9 cellular contexts compared by ENCODE assay signal in the genomic region with DNA sequence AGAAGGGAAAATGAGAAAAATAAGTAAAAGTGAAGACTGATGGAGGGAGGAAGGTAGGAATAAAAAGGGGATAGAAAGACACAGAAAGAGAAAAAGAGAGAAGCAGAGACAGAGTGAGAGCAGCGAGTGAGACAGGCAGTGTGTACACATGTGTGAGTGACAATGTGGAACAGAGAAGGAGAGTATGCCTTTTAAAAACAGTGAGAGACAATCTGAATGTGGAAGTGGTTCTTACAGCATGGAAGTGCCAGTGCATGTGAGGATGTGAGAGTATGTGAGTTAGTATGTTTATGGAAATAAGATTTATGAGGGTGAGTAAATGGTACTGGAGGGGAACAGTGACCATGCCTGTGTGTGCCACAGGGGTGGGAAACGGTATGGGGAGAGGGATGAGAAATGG. TPM values are rescaled to one million over a fixed set of nuclear protein-coding genes. Genes with fewer than 3 reads are reported as not detected.
DNase-seq lines count a peak whose midpoint lies in the region; ATAC-seq and TF ChIP-seq lines count a peak whose summit lies in the region.
"Had no signal": no experiment of that assay in that cellular context is flagged by ENCODE, and none has a peak within 500 bp of the region (broad histone marks: within the 10 kb centered on the region; RNA-seq: fewer than 3 reads in every experiment).

No MANE protein-coding gene starts in this region.

- no peaks in the 10 kb centered on the region for H3K9me3 ChIP-seq in duodenal mucosa (ENCODE audit: control insufficient read depth in 1 of 2, low read length in 2 of 2)

- H3K36me3 Mint-ChIP-seq in Calu3 (ENCODE audit: insufficient read depth, unreplicated experiment) (no peaks in the 10 kb centered on the region), progenitor cell of endocrine pancreas (ENCODE audit: insufficient read depth) (no peaks in the 10 kb centered on the region)
- no peaks in the 10 kb centered on the region for H3K36me3 Mint-ChIP-seq in activated CD4-positive, alpha-beta T cell treated with anti-CD3 and anti-CD28 coated beads for 36 hours (ENCODE audit: low read depth)
- H3K36me3 Mint-ChIP-seq in stimulated activated effector memory CD8-positive, alpha-beta T cell treated with anti-CD3 and anti-CD28 coated beads, Interleukin-12 subunit alpha, Interleukin-12 subunit beta, amount 100 ng/mL, for 72 hours: no peaks in the 10 kb centered on the region

- H3K27ac Mint-ChIP-seq in Calu3 (ENCODE audit: unreplicated experiment) (peak overlapping the region; percentile 63), progenitor cell of endocrine pancreas (no peak overlapping the region)
- no peak overlapping the region for H3K27ac Mint-ChIP-seq in activated CD4-positive, alpha-beta T cell treated with anti-CD3 and anti-CD28 coated beads for 36 hours
- H3K27ac Mint-ChIP-seq in stimulated activated effector memory CD8-positive, alpha-beta T cell treated with anti-CD3 and anti-CD28 coated beads, Interleukin-12 subunit alpha, Interleukin-12 subunit beta, amount 100 ng/mL, for 72 hours: no peak overlapping the region

- intact Hi-C loops in Calu3 (cut with micrococcal nuclease; ENCODE audit: unreplicated experiment): loop anchor here (5.0 to 10.0 kb wide), 4 partner anchors 86 to 341 kb away; no protein-coding TSS in a partner anchor
- intact Hi-C loops in activated CD4-positive, alpha-beta T cell treated with anti-CD3 and anti-CD28 coated beads for 36 hours (cut with DNase I, micrococcal nuclease): loop anchor here (5.0 kb wide), 4 partner anchors 86 to 1916 kb away; a partner anchor contains a TSS

- POLR2A ChIA-PET in activated CD4-positive, alpha-beta T cell treated with anti-CD3 and anti-CD28 coated beads for 36 hours (lab: Charles Lee): no interaction called here

- H3K9me3 Mint-ChIP-seq in Calu3 (ENCODE audit: low read depth, unreplicated experiment): no peaks in the 10 kb centered on the region
- H3K9me3 Mint-ChIP-seq in progenitor cell of endocrine pancreas (ENCODE audit: low read depth): no peaks in the 10 kb centered on the region
- no peaks in the 10 kb centered on the region for H3K9me3 Mint-ChIP-seq in activated CD4-positive, alpha-beta T cell treated with anti-CD3 and anti-CD28 coated beads for 36 hours (ENCODE audit: low read depth)
- peaks cover 4% of the 10 kb centered on the region for H3K9me3 Mint-ChIP-seq in stimulated activated effector memory CD8-positive, alpha-beta T cell treated with anti-CD3 and anti-CD28 coated beads, Interleukin-12 subunit alpha, Interleukin-12 subunit beta, amount 100 ng/mL, for 72 hours

- H3K4me3 Mint-ChIP-seq in Calu3 (ENCODE audit: low read depth, unreplicated experiment): no peak overlapping the region
- peak overlapping the region; percentile 73 for H3K4me3 Mint-ChIP-seq in progenitor cell of endocrine pancreas (ENCODE audit: low read depth)
- H3K4me3 Mint-ChIP-seq in activated CD4-positive, alpha-beta T cell treated with anti-CD3 and anti-CD28 coated beads for 36 hours: no peak overlapping the region
- H3K4me3 Mint-ChIP-seq in stimulated activated effector memory CD8-positive, alpha-beta T cell treated with anti-CD3 and anti-CD28 coated beads, Interleukin-12 subunit alpha, Interleukin-12 subunit beta, amount 100 ng/mL, for 72 hours: no peak overlapping the region

- TF ChIP-seq CTCF in Calu3 (IDR thresholded peaks at IDR 0.05; ENCODE audit: unreplicated experiment): no peak
- no peak for TF ChIP-seq CTCF in progenitor cell of endocrine pancreas (IDR thresholded peaks at IDR 0.05; ENCODE audit: unreplicated experiment)

- CTCF ChIA-PET in Calu3 (lab: Charles Lee): no interaction called here
- CTCF ChIA-PET in activated CD4-positive, alpha-beta T cell treated with anti-CD3 and anti-CD28 coated beads for 36 hours (lab: Charles Lee): interaction anchor here (0.6 to 1.8 kb wide), 2 partner anchors 12 to 20 kb away, joined by 3 to 4 read pairs; no protein-coding TSS in a partner anchor

- BruUV-seq in Calu3 (replicated peaks; lab: Mats Ljungman, UMichigan): no TSS peak

- peaks cover 14 to 33% of the 10 kb centered on the region in 2 donors for H3K27me3 ChIP-seq in duodenal mucosa (ENCODE audit: control insufficient read depth in 1 of 2, insufficient read depth in 2 of 2, low read length in 2 of 2)

- peaks cover 0 to 19% of the 10 kb centered on the region in 2 donors for H3K4me1 ChIP-seq in duodenal mucosa (ENCODE audit: control insufficient read depth in 1 of 2, insufficient read depth in 2 of 2, low read length in 2 of 2)

- no peak for ATAC-seq in activated CD4-positive, alpha-beta T cell treated with anti-CD3 and anti-CD28 coated beads for 36 hours
- ATAC-seq in HG03095 (IDR thresholded peaks at IDR 0.05; ENCODE audit: unreplicated experiment): no peak
- no peak for ATAC-seq in stimulated activated effector memory CD8-positive, alpha-beta T cell treated with anti-CD3 and anti-CD28 coated beads, Interleukin-12 subunit alpha, Interleukin-12 subunit beta, amount 100 ng/mL, for 72 hours
- ATAC-seq: Panc1 had no signal

- no peak overlapping the region for H3K9ac ChIP-seq in duodenal mucosa (ENCODE audit: low read depth in 1 of 2, low read length in 2 of 2)

- H3K36me3 ChIP-seq in duodenal mucosa (ENCODE audit: control insufficient read depth in 1 of 2, insufficient read depth in 2 of 2, low read length in 2 of 2): no peaks in the 10 kb centered on the region

- no peaks in the 10 kb centered on the region for H3K27me3 Mint-ChIP-seq in Calu3 (ENCODE audit: unreplicated experiment)
- peaks cover 25% of the 10 kb centered on the region for H3K27me3 Mint-ChIP-seq in progenitor cell of endocrine pancreas
- peaks cover 20% of the 10 kb centered on the region for H3K27me3 Mint-ChIP-seq in activated CD4-positive, alpha-beta T cell treated with anti-CD3 and anti-CD28 coated beads for 36 hours

- no peak for DNase-seq in Calu3
- peak; percentile 52 for DNase-seq in NCI-H146 treated with DMSO at 0.1 percent for 48 hours (lab: John Stamatoyannopoulos, UW; ENCODE audit: unreplicated experiment)
- DNase-seq in progenitor cell of endocrine pancreas (ENCODE audit: low spot score, unreplicated experiment): no peak
- DNase-seq in central memory CD4-positive, alpha-beta T cell: no peak
- DNase-seq in activated CD4-positive, alpha-beta T cell treated with anti-CD3 and anti-CD28 coated beads for 36 hours: no peak
- DNase-seq in stimulated activated effector memory CD8-positive, alpha-beta T cell treated with anti-CD3 and anti-CD28 coated beads, Interleukin-12 subunit alpha, Interleukin-12 subunit beta, amount 100 ng/mL, for 72 hours (ENCODE audit: low spot score in 2 of 2): no peak

- no peak overlapping the region for H3K27ac ChIP-seq in duodenal mucosa (ENCODE audit: low read depth, low read length)

- H3K4me3 ChIP-seq in duodenal mucosa (ENCODE audit: low read depth in 1 of 2, low read length in 2 of 2): peak overlapping the region; percentile 25 to 44

- H3K4me1 Mint-ChIP-seq in Calu3 (ENCODE audit: low read depth, unreplicated experiment) (peaks cover 14% of the 10 kb centered on the region), progenitor cell of endocrine pancreas (ENCODE audit: low read depth) (peaks cover 10% of the 10 kb centered on the region)
- H3K4me1 Mint-ChIP-seq in activated CD4-positive, alpha-beta T cell treated with anti-CD3 and anti-CD28 coated beads for 36 hours: peaks cover 16% of the 10 kb centered on the region
- H3K4me1 Mint-ChIP-seq in stimulated activated effector memory CD8-positive, alpha-beta T cell treated with anti-CD3 and anti-CD28 coated beads, Interleukin-12 subunit alpha, Interleukin-12 subunit beta, amount 100 ng/mL, for 72 hours: peaks cover 16% of the 10 kb centered on the region

RNA-seq across cellular contexts. Expression of a gene that starts 1.2 kb away (rescaled TPM):
- 15.1 and 19.2 TPM in 2 replicates for total RNA-seq in Calu3 (2022)
- 1.6 and 3.1 TPM in 2 replicates for total RNA-seq in progenitor cell of endocrine pancreas
- not detected for total RNA-seq in activated CD4-positive, alpha-beta T cell treated with anti-CD3 and anti-CD28 coated beads for 36 hours
